ENCODE assay signal across 32 cellular contexts in the genomic region with DNA sequence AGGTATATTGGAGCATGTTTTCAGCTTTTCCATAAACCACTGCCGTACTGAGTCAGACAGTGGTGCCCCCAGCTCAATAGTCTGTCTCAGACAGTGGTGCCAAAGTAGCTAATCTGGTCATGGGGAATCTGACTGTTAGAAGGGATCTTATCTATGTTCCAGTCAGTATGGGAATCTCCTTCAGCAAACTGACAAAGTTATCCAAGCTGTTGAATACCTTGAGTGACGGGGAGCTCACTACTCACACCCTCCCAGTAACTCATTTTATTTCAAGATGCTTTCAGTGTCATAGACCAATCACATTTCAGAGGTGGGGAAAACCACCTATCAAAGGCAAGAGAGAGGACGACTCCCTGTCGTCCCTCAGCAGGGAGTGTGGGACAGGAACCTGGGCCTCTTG.
"Had no signal": no experiment of that assay in that cellular context is flagged by ENCODE, and none has a peak within 500 bp of the region (broad histone marks: within the 10 kb centered on the region; RNA-seq: fewer than 3 reads in every experiment).

No MANE protein-coding gene starts in this region.

- ATAC-seq: activated T-helper 17 cell treated with anti-CD3 and anti-CD28 coated beads, Interleukin-2, amount 50 U/mL, for 72 hours; esophagus mucosa; T-helper 17 cell; WTC11 had no signal

- H3K9me3 Mint-ChIP-seq: activated CD4-positive, alpha-beta memory T cell treated with anti-CD3 and anti-CD28 coated beads, Interleukin-2, amount 10 ng/mL, durations not matched to agents 7 days and 5 days; activated CD4-positive, alpha-beta T cell treated with anti-CD3 and anti-CD28 coated beads, Interleukin-2, amount 10 ng/mL, durations not matched to agents 7 days and 5 days; activated T-cell treated with anti-CD3 and anti-CD28 coated beads, Interleukin-2, amount 50 U/mL, for 24 hours; activated T-helper 17 cell treated with anti-CD3 and anti-CD28 coated beads, Interleukin-2, amount 50 U/mL, for 72 hours; central memory CD8-positive, alpha-beta T cell; dendritic cell treated with granulocyte-macrophage colony-stimulating factor and Interleukin-4, amounts not matched to agents 40 ng/mL and 50 ng/mL, for 4 days; endodermal cell; T-helper 2 cell treated with Interferon-gamma antibody and Interleukin-4, amounts not matched to agents 5 μg/mL and 100 μg/mL, for 36 hours; WTC11 had no signal

- H3K27ac ChIP-seq: brain microvascular endothelial cell, coronary artery, dorsolateral prefrontal cortex had no signal

- H3K4me3 Mint-ChIP-seq: activated CD4-positive, alpha-beta memory T cell treated with anti-CD3 and anti-CD28 coated beads, Interleukin-2, amount 10 ng/mL, durations not matched to agents 7 days and 5 days; activated CD4-positive, alpha-beta T cell treated with anti-CD3 and anti-CD28 coated beads, Interleukin-2, amount 10 ng/mL, durations not matched to agents 7 days and 5 days; activated naive CD8-positive, alpha-beta T cell; activated T-cell treated with anti-CD3 and anti-CD28 coated beads, Interleukin-2, amount 50 U/mL, for 24 hours; activated T-helper 17 cell treated with anti-CD3 and anti-CD28 coated beads, Interleukin-2, amount 50 U/mL, for 72 hours; central memory CD8-positive, alpha-beta T cell; dendritic cell treated with granulocyte-macrophage colony-stimulating factor and Interleukin-4, amounts not matched to agents 40 ng/mL and 50 ng/mL, for 4 days; endodermal cell; T-helper 17 cell; T-helper 2 cell treated with Interferon-gamma antibody and Interleukin-4, amounts not matched to agents 5 μg/mL and 100 μg/mL, for 36 hours; WTC11 had no signal

- H3K4me1 Mint-ChIP-seq: activated CD4-positive, alpha-beta memory T cell treated with anti-CD3 and anti-CD28 coated beads, Interleukin-2, amount 10 ng/mL, durations not matched to agents 7 days and 5 days; activated CD4-positive, alpha-beta T cell treated with anti-CD3 and anti-CD28 coated beads, Interleukin-2, amount 10 ng/mL, durations not matched to agents 7 days and 5 days; activated T-helper 17 cell treated with anti-CD3 and anti-CD28 coated beads, Interleukin-2, amount 50 U/mL, for 72 hours had no signal

- FAIRE-seq: astrocyte, frontal cortex had no signal

- H3K27me3 ChIP-seq: brain microvascular endothelial cell, dorsolateral prefrontal cortex had no signal

- H3K4me3 ChIP-seq: coronary artery, dorsolateral prefrontal cortex had no signal

- H3K27me3 Mint-ChIP-seq: activated CD4-positive, alpha-beta memory T cell treated with anti-CD3 and anti-CD28 coated beads, Interleukin-2, amount 10 ng/mL, durations not matched to agents 7 days and 5 days; activated CD4-positive, alpha-beta T cell treated with anti-CD3 and anti-CD28 coated beads, Interleukin-2, amount 10 ng/mL, durations not matched to agents 7 days and 5 days; activated naive CD8-positive, alpha-beta T cell; activated T-cell treated with anti-CD3 and anti-CD28 coated beads, Interleukin-2, amount 50 U/mL, for 24 hours; activated T-helper 17 cell treated with anti-CD3 and anti-CD28 coated beads, Interleukin-2, amount 50 U/mL, for 72 hours; central memory CD8-positive, alpha-beta T cell; dendritic cell treated with granulocyte-macrophage colony-stimulating factor and Interleukin-4, amounts not matched to agents 40 ng/mL and 50 ng/mL, for 4 days; T-helper 17 cell had no signal

- DNase-seq: activated CD4-positive, alpha-beta memory T cell treated with anti-CD3 and anti-CD28 coated beads, Interleukin-2, amount 10 ng/mL, durations not matched to agents 7 days and 5 days; activated CD4-positive, alpha-beta T cell treated with anti-CD3 and anti-CD28 coated beads for 1 hour; activated CD4-positive, alpha-beta T cell treated with anti-CD3 and anti-CD28 coated beads for 4 hours; activated CD4-positive, alpha-beta T cell treated with anti-CD3 and anti-CD28 coated beads, Interleukin-2, amount 10 ng/mL, durations not matched to agents 7 days and 5 days; activated CD4-positive, alpha-beta T cell treated with anti-CD3 and anti-CD28 coated beads, Interleukin-2, amount 50 U/mL, for 4 hours; activated CD8-positive, alpha-beta memory T cell treated with anti-CD3 and anti-CD28 coated beads, Interleukin-2, amount 50 U/mL, for 48 hours; activated effector memory CD4-positive, alpha-beta T cell treated with Interleukin-2 at 50 U/mL for 16 hours; activated gamma-delta T cell treated with Interleukin-2 at 50 U/mL for 16 hours; activated naive CD4-positive, alpha-beta T cell treated with anti-CD3 and anti-CD28 coated beads, Interleukin-2, amount 50 U/mL, for 16 hours; activated naive CD4-positive, alpha-beta T cell treated with Interleukin-2 at 50 U/mL for 16 hours; activated T-cell treated with anti-CD3 and anti-CD28 coated beads for 4 hours; activated T-cell treated with anti-CD3 and anti-CD28 coated beads, Interleukin-2, amount 50 U/mL, for 24 hours; amniotic stem cell; anterior cingulate cortex; brain microvascular endothelial cell; dorsolateral prefrontal cortex; effector memory CD4-positive, alpha-beta T cell; endodermal cell; foreskin fibroblast; T-helper 1 cell; T-helper 17 cell; T1000 had no signal
